ENCODE assay signal across 10 cellular contexts in genomic region chr16:1332618-1333148, GRCh38.
DNase-seq lines count a peak whose midpoint lies in the region; ATAC-seq and TF ChIP-seq lines count a peak whose summit lies in the region.
"Had no signal": no experiment of that assay in that cellular context is flagged by ENCODE, and none has a peak within 500 bp of the region (broad histone marks: within the 10 kb centered on the region; RNA-seq: fewer than 3 reads in every experiment).

No MANE protein-coding gene starts in this region.

- peaks cover 14 to 24% of the 10 kb centered on the region in 2 donors for H3K4me1 Mint-ChIP-seq in effector memory CD8-positive, alpha-beta T cell (ENCODE audit: low read depth in 2 of 2)
- peaks cover 9% of the 10 kb centered on the region for H3K4me1 Mint-ChIP-seq in nephron progenitor cell

- no peaks in the 10 kb centered on the region for H3K9me3 Mint-ChIP-seq in effector memory CD8-positive, alpha-beta T cell
- no peaks in the 10 kb centered on the region for H3K9me3 Mint-ChIP-seq in nephron progenitor cell

- DNase-seq in effector memory CD8-positive, alpha-beta T cell: no peak
- no peak for DNase-seq in nephron progenitor cell
- no peak for DNase-seq in retina
- DNase-seq in NCI-H1694 treated with DMSO at 0.1 percent for 48 hours (lab: John Stamatoyannopoulos, UW): no peak
- no peak for DNase-seq in COR-L47 (lab: John Stamatoyannopoulos, UW)
- DNase-seq: NCI-H187 treated with DMSO at 0.1 percent for 48 hours had no signal

- H3K4me3 Mint-ChIP-seq in effector memory CD8-positive, alpha-beta T cell: peak overlapping the region; percentile 83 to 88
- H3K4me3 Mint-ChIP-seq in nephron progenitor cell: peak overlapping the region; percentile 60

- H3K27ac ChIP-seq in BLaER1 (no peak overlapping the region), KMS-11 (peak overlapping the region; percentile 82)

- TF ChIP-seq CTCF in KMS-11 (conservative IDR thresholded peaks at IDR 0.05; ENCODE audit: low read depth, low read length) (no peak), nephron progenitor cell (IDR thresholded peaks at IDR 0.05) (no peak)

- H3K4me1 ChIP-seq in BLaER1: peaks cover 58% of the 10 kb centered on the region
- peaks cover 25% of the 10 kb centered on the region for H3K4me1 ChIP-seq in KMS-11 (ENCODE audit: low read depth, poor library complexity, severe bottlenecking)
- H3K4me1 ChIP-seq: HAP-1 had no signal

- peak overlapping the region; percentile 71 for H2AFZ ChIP-seq in KMS-11 (ENCODE audit: low read depth)

- peak overlapping the region; percentile 92 to 94 for H3K27ac Mint-ChIP-seq in effector memory CD8-positive, alpha-beta T cell
- H3K27ac Mint-ChIP-seq in nephron progenitor cell: no peak overlapping the region

- H3K9me3 ChIP-seq in BLaER1: peaks cover 8% of the 10 kb centered on the region

- peaks cover 69% of the 10 kb centered on the region for H4K20me1 ChIP-seq in BLaER1
- H4K20me1 ChIP-seq in KMS-11 (ENCODE audit: insufficient read depth): no peaks in the 10 kb centered on the region

- H3K27me3 ChIP-seq in BLaER1 (peaks cover 77% of the 10 kb centered on the region), KMS-11 (ENCODE audit: insufficient read depth, low read depth) (peaks cover 51% of the 10 kb centered on the region)

- peaks cover 0 to 15% of the 10 kb centered on the region in 2 donors for H3K27me3 Mint-ChIP-seq in effector memory CD8-positive, alpha-beta T cell
- H3K27me3 Mint-ChIP-seq in nephron progenitor cell (ENCODE audit: low read depth, poor library complexity): peaks cover 63% of the 10 kb centered on the region

- peaks cover 14% of the 10 kb centered on the region for H3K36me3 Mint-ChIP-seq in effector memory CD8-positive, alpha-beta T cell (ENCODE audit: insufficient read depth)
- H3K36me3 Mint-ChIP-seq in nephron progenitor cell (ENCODE audit: low read depth): no peaks in the 10 kb centered on the region

- H3K9ac ChIP-seq in BLaER1 (no peak overlapping the region), KMS-11 (peak overlapping the region; percentile 80)

- no peaks in the 10 kb centered on the region for H3K79me2 ChIP-seq in KMS-11 (ENCODE audit: insufficient read depth, low read depth)

- H3K36me3 ChIP-seq in BLaER1: no peaks in the 10 kb centered on the region
- H3K36me3 ChIP-seq in KMS-11 (ENCODE audit: insufficient read depth): no peaks in the 10 kb centered on the region
- H3K36me3 ChIP-seq: HAP-1 had no signal

- peak overlapping the region; percentile 44; the same call in 1 of the 2 replicates for H3K4me3 ChIP-seq in BLaER1
- peak overlapping the region; percentile 44 for H3K4me3 ChIP-seq in KMS-11 (IDR thresholded peaks at IDR 0.05; ENCODE audit: insufficient read depth, low read depth, low read length)
- H3K4me3 ChIP-seq: HAP-1 had no signal

- H3K4me2 ChIP-seq in BLaER1: peak overlapping the region; percentile 85
- H3K4me2 ChIP-seq in KMS-11: peak overlapping the region; percentile 100

- no peak for ATAC-seq in effector memory CD8-positive, alpha-beta T cell (replicated peaks)
- ATAC-seq in HG02870 (IDR thresholded peaks at IDR 0.05; ENCODE audit: unreplicated experiment): no peak
